Comparison of ENCODE assay signal across 9 cellular contexts in the genomic region with DNA sequence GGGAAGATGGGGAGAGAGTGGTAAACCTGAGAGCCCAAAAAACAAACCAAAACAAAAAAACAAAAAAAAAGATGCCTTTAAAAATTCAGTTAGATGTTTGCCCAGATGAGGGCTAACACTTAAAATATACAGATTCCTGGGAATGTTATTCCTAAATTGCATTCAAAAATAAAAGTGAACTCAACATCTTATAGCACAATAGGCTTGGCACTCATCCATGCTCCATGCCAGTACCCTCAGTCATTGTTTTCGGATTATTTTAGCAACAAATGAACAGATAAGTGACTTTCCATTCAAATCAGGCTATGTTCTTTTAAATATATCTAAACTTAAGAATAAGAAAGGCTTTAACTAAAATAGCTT. TPM values are rescaled to one million over a fixed set of nuclear protein-coding genes. Genes with fewer than 3 reads are reported as not detected.
DNase-seq lines count a peak whose midpoint lies in the region; ATAC-seq and TF ChIP-seq lines count a peak whose summit lies in the region.
"Had no signal": no experiment of that assay in that cellular context is flagged by ENCODE, and none has a peak within 500 bp of the region (broad histone marks: within the 10 kb centered on the region; RNA-seq: fewer than 3 reads in every experiment).

No MANE protein-coding gene starts in this region.

- H3K4me1 ChIP-seq in BE2C: peaks cover 25% of the 10 kb centered on the region

- DNase-seq in BE2C (no peak), naive B cell (no peak), T1000 (lab: John Stamatoyannopoulos, UW) (no peak)
- no peak for DNase-seq in central memory CD8-positive, alpha-beta T cell (ENCODE audit: low spot score in 2 of 2)
- DNase-seq: KG1 had no signal

- H3K27me3 Mint-ChIP-seq in central memory CD8-positive, alpha-beta T cell: no peaks in the 10 kb centered on the region
- peaks cover 0 to 3% (median 0%) of the 10 kb centered on the region in 3 donors for H3K27me3 Mint-ChIP-seq in naive B cell

- peaks cover 73% of the 10 kb centered on the region for H3K4me1 Mint-ChIP-seq in central memory CD8-positive, alpha-beta T cell
- H3K4me1 Mint-ChIP-seq in naive B cell: peaks cover 54 to 61% (median 55%) of the 10 kb centered on the region in 3 donors

- H3K36me3 ChIP-seq in BE2C: peaks cover 11% of the 10 kb centered on the region

- ATAC-seq in central memory CD8-positive, alpha-beta T cell (replicated peaks; ENCODE audit: extremely low read depth, poor library complexity, severe bottlenecking): no peak
- no peak for ATAC-seq in naive B cell (ENCODE audit: low read depth in 2 of 2)
- ATAC-seq in HG02884 (IDR thresholded peaks at IDR 0.05; ENCODE audit: unreplicated experiment): no peak
- no peak for ATAC-seq in GM18861 (IDR thresholded peaks at IDR 0.05; ENCODE audit: unreplicated experiment)
- ATAC-seq in GM18909 (IDR thresholded peaks at IDR 0.05; ENCODE audit: poor library complexity, unreplicated experiment): no peak

- TF ChIP-seq EP300 in Ishikawa (IDR thresholded peaks at IDR 0.05; ENCODE audit: borderline replicate concordance): no peak

- peak overlapping the region; percentile 93 for H3K4me3 Mint-ChIP-seq in central memory CD8-positive, alpha-beta T cell
- H3K4me3 Mint-ChIP-seq in naive B cell: peak overlapping the region in 3 of 8 donors; percentile 63 to 93 (median 90)

- no peak for TF ChIP-seq CTCF in BE2C (IDR thresholded peaks at IDR 0.05; ENCODE audit: low read depth, low read length)

- peaks cover 40% of the 10 kb centered on the region for H3K36me3 Mint-ChIP-seq in central memory CD8-positive, alpha-beta T cell (ENCODE audit: insufficient read depth)
- H3K36me3 Mint-ChIP-seq in naive B cell: no peaks in the 10 kb centered on the region

- H3K4me3 ChIP-seq in BE2C (ENCODE audit: low read depth, low read length): peak overlapping the region; percentile 91

- no peak for TF ChIP-seq RAD21 in Ishikawa (IDR thresholded peaks at IDR 0.05; ENCODE audit: low read depth)

- H3K9me3 ChIP-seq in BE2C: no peaks in the 10 kb centered on the region

- H3K27me3 ChIP-seq in BE2C: no peaks in the 10 kb centered on the region

- H3K27ac Mint-ChIP-seq in central memory CD8-positive, alpha-beta T cell (ENCODE audit: low read depth): peak overlapping the region; percentile 98
- peak overlapping the region in 4 of 6 donors; percentile 11 to 96 (median 70) for H3K27ac Mint-ChIP-seq in naive B cell

- no peaks in the 10 kb centered on the region for H3K9me3 Mint-ChIP-seq in central memory CD8-positive, alpha-beta T cell
- H3K9me3 Mint-ChIP-seq in naive B cell: no peaks in the 10 kb centered on the region

TF ChIP-seq in Ishikawa, 13 proteins besides CTCF, POLR2A, EP300 and RAD21:
- TF ChIP-seq TAF1 (IDR thresholded peaks at IDR 0.05; ENCODE audit: low read depth) (no peak), NFIC (IDR thresholded peaks at IDR 0.05) (peak; percentile 29; the same call in 1 of the 2 replicates)

RNA-seq across cellular contexts. Expression of a gene that starts 3.7 kb away (rescaled TPM):
- polyA plus RNA-seq in BE2C (2012; ENCODE audit: insufficient read depth, insufficient read length, low read depth): 285 TPM
- polyA plus RNA-seq in naive B cell (ENCODE audit: low read depth in 6 of 6): 10 to 100 TPM in 3 of 6 donors, 1 to 10 TPM in 3; 6.9 to 13.1 (median 10.2) TPM
